Comparison of ENCODE assay signal across 12 cellular contexts in the genomic region with DNA sequence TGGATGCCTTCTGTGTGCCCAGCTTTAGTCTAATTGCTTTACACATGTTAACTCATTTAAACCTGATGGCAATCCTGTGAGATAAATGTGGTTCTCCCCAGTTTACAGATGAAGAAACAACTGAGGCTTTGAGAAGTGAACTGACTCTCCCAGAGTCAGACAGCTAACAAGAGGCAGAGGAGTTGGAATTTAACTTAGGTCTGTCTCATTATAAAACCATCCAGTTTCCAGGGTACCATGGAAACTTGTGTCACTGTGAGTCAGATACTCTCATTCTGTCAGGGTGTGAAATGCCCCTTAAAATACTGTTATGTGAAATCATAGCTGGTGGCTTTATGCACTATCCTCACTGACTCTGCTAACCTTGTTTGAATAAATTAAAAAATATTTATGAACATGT.
A peak's percentile ranks its signal among the peaks of the same experiment; 100 is the strongest.
DNase-seq lines count a peak whose midpoint lies in the region; ATAC-seq and TF ChIP-seq lines count a peak whose summit lies in the region.
"Had no signal": no experiment of that assay in that cellular context is flagged by ENCODE, and none has a peak within 500 bp of the region (broad histone marks: within the 10 kb centered on the region; RNA-seq: fewer than 3 reads in every experiment).

No MANE protein-coding gene starts in this region.

- H3K27ac Mint-ChIP-seq in nephron (peak overlapping the region; percentile 14 to 73 (median 71)), Caco-2 (ENCODE audit: unreplicated experiment) (no peak overlapping the region)
- no peak overlapping the region for H3K27ac Mint-ChIP-seq in activated T-helper 2 cell treated with anti-CD3 and anti-CD28 coated beads, Interferon-gamma antibody, Interleukin-2, Interleukin-4, amounts not matched to agents 10 μg/mL and 5 μg/mL and 100 μg/mL, durations not matched to agents 14 hours and 24 hours and 36 hours
- H3K27ac Mint-ChIP-seq: natural killer cell had no signal

- H3K36me3 Mint-ChIP-seq in nephron (ENCODE audit: low read depth) (peaks cover 45% of the 10 kb centered on the region), Caco-2 (ENCODE audit: insufficient read depth, unreplicated experiment) (no peaks in the 10 kb centered on the region)
- H3K36me3 Mint-ChIP-seq in activated T-helper 2 cell treated with anti-CD3 and anti-CD28 coated beads, Interferon-gamma antibody, Interleukin-2, Interleukin-4, amounts not matched to agents 10 μg/mL and 5 μg/mL and 100 μg/mL, durations not matched to agents 14 hours and 24 hours and 36 hours (ENCODE audit: low read depth) = no peaks in the 10 kb centered on the region
- H3K36me3 Mint-ChIP-seq: CD8-positive, alpha-beta memory T cell; natural killer cell had no signal

- H3K9me3 ChIP-seq in right lobe of liver (no peaks in the 10 kb centered on the region), Caco-2 (no peaks in the 10 kb centered on the region)

- H3K27ac ChIP-seq in epithelial cell of prostate = peak overlapping the region; percentile 20
- H3K27ac ChIP-seq in right lobe of liver = no peak overlapping the region
- peak overlapping the region in 20 of 59 donors; percentile 5 to 69 (median 32) for H3K27ac ChIP-seq in dorsolateral prefrontal cortex

- H3K4me1 Mint-ChIP-seq in nephron (peaks cover 58% of the 10 kb centered on the region), Caco-2 (ENCODE audit: low read depth, unreplicated experiment) (peaks cover 21% of the 10 kb centered on the region)
- no peaks in the 10 kb centered on the region for H3K4me1 Mint-ChIP-seq in activated T-helper 2 cell treated with anti-CD3 and anti-CD28 coated beads, Interferon-gamma antibody, Interleukin-2, Interleukin-4, amounts not matched to agents 10 μg/mL and 5 μg/mL and 100 μg/mL, durations not matched to agents 14 hours and 24 hours and 36 hours (ENCODE audit: low read depth)
- H3K4me1 Mint-ChIP-seq: CD8-positive, alpha-beta memory T cell had no signal

- H3K4me1 ChIP-seq in right lobe of liver = no peaks in the 10 kb centered on the region
- H3K4me1 ChIP-seq in Caco-2 = peaks cover 27% of the 10 kb centered on the region

- ATAC-seq in right lobe of liver = no peak
- ATAC-seq: natural killer cell had no signal

- H3K4me3 ChIP-seq in right lobe of liver (no peak overlapping the region), Caco-2 (ENCODE audit: low read depth, low read length) (no peak overlapping the region), dorsolateral prefrontal cortex (no peak overlapping the region)

- DNase-seq in AG08396 (ENCODE audit: low spot score) (peak; percentile 58), M059J (ENCODE audit: low read depth) (peak; percentile 94), epithelial cell of prostate (ENCODE audit: low read depth, low spot score) (peak; percentile 12), right lobe of liver (no peak), Caco-2 (no peak), dorsolateral prefrontal cortex (no peak)
- DNase-seq in activated T-helper 2 cell treated with anti-CD3 and anti-CD28 coated beads, Interferon-gamma antibody, Interleukin-2, Interleukin-4, amounts not matched to agents 10 μg/mL and 5 μg/mL and 100 μg/mL, durations not matched to agents 14 hours and 24 hours and 36 hours (ENCODE audit: low spot score) = no peak
- DNase-seq: CD8-positive, alpha-beta memory T cell; foreskin melanocyte; natural killer cell; NK-92 treated with Interleukin-12 subunit alpha and Interleukin-12 subunit beta, amount 100 ng/mL, for 24 hours had no signal

- H3K27me3 Mint-ChIP-seq in nephron (ENCODE audit: low read depth) (no peaks in the 10 kb centered on the region), Caco-2 (ENCODE audit: insufficient read depth, unreplicated experiment) (no peaks in the 10 kb centered on the region)
- no peaks in the 10 kb centered on the region for H3K27me3 Mint-ChIP-seq in activated T-helper 2 cell treated with anti-CD3 and anti-CD28 coated beads, Interferon-gamma antibody, Interleukin-2, Interleukin-4, amounts not matched to agents 10 μg/mL and 5 μg/mL and 100 μg/mL, durations not matched to agents 14 hours and 24 hours and 36 hours (ENCODE audit: low read depth)
- H3K27me3 Mint-ChIP-seq: CD8-positive, alpha-beta memory T cell had no signal

- TF ChIP-seq POLR2A in right lobe of liver (IDR thresholded peaks at IDR 0.05) = no peak

- CTCF ChIA-PET in Caco-2 (lab: Charles Lee) = no interaction called here

- intact Hi-C loops in right lobe of liver (cut with DNase I) (no loop called here), Caco-2 (cut with micrococcal nuclease; ENCODE audit: unreplicated experiment) (no loop called here), dorsolateral prefrontal cortex (cut with DNase I) (no loop called here)
- intact Hi-C loops in activated T-helper 2 cell treated with anti-CD3 and anti-CD28 coated beads, Interferon-gamma antibody, Interleukin-2, Interleukin-4, amounts not matched to agents 10 μg/mL and 5 μg/mL and 100 μg/mL, durations not matched to agents 14 hours and 24 hours and 36 hours (cut with micrococcal nuclease) = no loop called here

- TF ChIP-seq CTCF in nephron (IDR thresholded peaks at IDR 0.05; ENCODE audit: unreplicated experiment in 3 of 3) = no peak
- TF ChIP-seq CTCF in right lobe of liver (IDR thresholded peaks at IDR 0.05) = no peak
- TF ChIP-seq CTCF in Caco-2 (IDR thresholded peaks at IDR 0.05; ENCODE audit: insufficient read depth in 1 of 2, low read depth in 1 of 2, low read length in 1 of 2, severe bottlenecking in 1 of 2, unreplicated experiment in 1 of 2) = no peak
- no peak for TF ChIP-seq CTCF in dorsolateral prefrontal cortex (IDR thresholded peaks at IDR 0.05 in 54 of 56, conservative IDR thresholded peaks at IDR 0.05 in 2 of 56; ENCODE audit: low read depth in 1 of 56, partially characterized antibody in 56 of 56)

- BruUV-seq in Caco-2 (replicated peaks; lab: Mats Ljungman, UMichigan) = no TSS peak

- H3K27me3 ChIP-seq in right lobe of liver = no peaks in the 10 kb centered on the region
- H3K27me3 ChIP-seq in Caco-2 (replicated peaks; ENCODE audit: control insufficient read depth, insufficient read depth, low read length) = no peaks in the 10 kb centered on the region
- no peaks in the 10 kb centered on the region for H3K27me3 ChIP-seq in dorsolateral prefrontal cortex

- H3K9me3 Mint-ChIP-seq in nephron (no peaks in the 10 kb centered on the region), Caco-2 (ENCODE audit: unreplicated experiment) (no peaks in the 10 kb centered on the region)
- H3K9me3 Mint-ChIP-seq in activated T-helper 2 cell treated with anti-CD3 and anti-CD28 coated beads, Interferon-gamma antibody, Interleukin-2, Interleukin-4, amounts not matched to agents 10 μg/mL and 5 μg/mL and 100 μg/mL, durations not matched to agents 14 hours and 24 hours and 36 hours = no peaks in the 10 kb centered on the region
- H3K9me3 Mint-ChIP-seq: natural killer cell had no signal

- POLR2A ChIA-PET in Caco-2 (lab: Charles Lee) = no interaction called here

- H3K4me3 Mint-ChIP-seq in nephron = no peak overlapping the region
- no peak overlapping the region for H3K4me3 Mint-ChIP-seq in Caco-2 (ENCODE audit: unreplicated experiment)
- H3K4me3 Mint-ChIP-seq in activated T-helper 2 cell treated with anti-CD3 and anti-CD28 coated beads, Interferon-gamma antibody, Interleukin-2, Interleukin-4, amounts not matched to agents 10 μg/mL and 5 μg/mL and 100 μg/mL, durations not matched to agents 14 hours and 24 hours and 36 hours (ENCODE audit: low read depth) = no peak overlapping the region
- H3K4me3 Mint-ChIP-seq: CD8-positive, alpha-beta memory T cell; natural killer cell had no signal

- H3K36me3 ChIP-seq in right lobe of liver = no peaks in the 10 kb centered on the region
- H3K36me3 ChIP-seq in Caco-2 (ENCODE audit: control insufficient read depth, insufficient read depth, low read length) = peaks cover 1% of the 10 kb centered on the region; the same call in 1 of the 2 replicates

Comparison
In these comparisons a context has a peak if more than half of its experiments do, and no peak if none do; other contexts are left out.
1. DNase-seq: peak in AG08396 (single experiment), M059J (single experiment) and epithelial cell of prostate (single experiment); none in right lobe of liver (0 of 3), Caco-2 (0 of 2), activated T-helper 2 cell treated with anti-CD3 and anti-CD28 coated beads, Interferon-gamma antibody, Interleukin-2, Interleukin-4, amounts not matched to agents 10 μg/mL and 5 μg/mL and 100 μg/mL, durations not matched to agents 14 hours and 24 hours and 36 hours (single experiment) and dorsolateral prefrontal cortex (0 of 10).
2. H3K27ac Mint-ChIP-seq: peak in nephron (3 of 3); none in Caco-2 (single experiment) and activated T-helper 2 cell treated with anti-CD3 and anti-CD28 coated beads, Interferon-gamma antibody, Interleukin-2, Interleukin-4, amounts not matched to agents 10 μg/mL and 5 μg/mL and 100 μg/mL, durations not matched to agents 14 hours and 24 hours and 36 hours (single experiment).